ENCODE assay signal across 1 cellular context in genomic region chr2:235010117-235010729, GRCh38.
A peak's percentile ranks its signal among the peaks of the same experiment; 100 is the strongest.
TF ChIP-seq lines count a peak whose summit lies in the region.

No MANE protein-coding gene starts in this region.

TF ChIP-seq in HepG2, 621 proteins besides CTCF, POLR2A, EP300 and RAD21:
- TF ChIP-seq ZNF382 (CRISPR knock-in tag; IDR thresholded peaks at IDR 0.05; ENCODE audit: borderline replicate concordance) (no peak), MZF1 (CRISPR knock-in tag; IDR thresholded peaks at IDR 0.05; ENCODE audit: borderline replicate concordance) (no peak), FOXP1 (IDR thresholded peaks at IDR 0.05) (no peak), FOXP1 (CRISPR knock-in tag; IDR thresholded peaks at IDR 0.05) (no peak), ZSCAN5A (CRISPR knock-in tag; IDR thresholded peaks at IDR 0.05; ENCODE audit: borderline replicate concordance) (no peak), CBX2 (IDR thresholded peaks at IDR 0.05; ENCODE audit: low read depth, low read length) (no peak), CBX2 (CRISPR knock-in tag; IDR thresholded peaks at IDR 0.05; ENCODE audit: low read depth) (no peak), TCF7L2 (IDR thresholded peaks at IDR 0.05; ENCODE audit: low read depth, low read length) (no peak), BCL3 (CRISPR knock-in tag; IDR thresholded peaks at IDR 0.05) (0 out of 2 replicates have a peak, but pooled peaks have one; percentile 15), MAZ (IDR thresholded peaks at IDR 0.05; ENCODE audit: borderline replicate concordance, low read depth, low read length) (no peak), MAZ (CRISPR knock-in tag; IDR thresholded peaks at IDR 0.05; ENCODE audit: low read depth) (no peak), JUNB (CRISPR knock-in tag; IDR thresholded peaks at IDR 0.05; ENCODE audit: borderline replicate concordance) (no peak), ZNF781 (CRISPR knock-in tag; IDR thresholded peaks at IDR 0.05; ENCODE audit: borderline replicate concordance, not compliant biosample characterization) (no peak), ATF7-NPFF (CRISPR knock-in tag; IDR thresholded peaks at IDR 0.05; ENCODE audit: low read depth) (no peak)
- TF ChIP-seq, protein P1, sequence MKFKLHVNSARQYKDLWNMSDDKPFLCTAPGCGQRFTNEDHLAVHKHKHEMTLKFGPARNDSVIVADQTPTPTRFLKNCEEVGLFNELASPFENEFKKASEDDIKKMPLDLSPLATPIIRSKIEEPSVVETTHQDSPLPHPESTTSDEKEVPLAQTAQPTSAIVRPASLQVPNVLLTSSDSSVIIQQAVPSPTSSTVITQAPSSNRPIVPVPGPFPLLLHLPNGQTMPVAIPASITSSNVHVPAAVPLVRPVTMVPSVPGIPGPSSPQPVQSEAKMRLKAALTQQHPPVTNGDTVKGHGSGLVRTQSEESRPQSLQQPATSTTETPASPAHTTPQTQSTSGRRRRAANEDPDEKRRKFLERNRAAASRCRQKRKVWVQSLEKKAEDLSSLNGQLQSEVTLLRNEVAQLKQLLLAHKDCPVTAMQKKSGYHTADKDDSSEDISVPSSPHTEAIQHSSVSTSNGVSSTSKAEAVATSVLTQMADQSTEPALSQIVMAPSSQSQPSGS (CRISPR knock-in tag; IDR thresholded peaks at IDR 0.05) = no peak
- TF ChIP-seq, protein P2, sequence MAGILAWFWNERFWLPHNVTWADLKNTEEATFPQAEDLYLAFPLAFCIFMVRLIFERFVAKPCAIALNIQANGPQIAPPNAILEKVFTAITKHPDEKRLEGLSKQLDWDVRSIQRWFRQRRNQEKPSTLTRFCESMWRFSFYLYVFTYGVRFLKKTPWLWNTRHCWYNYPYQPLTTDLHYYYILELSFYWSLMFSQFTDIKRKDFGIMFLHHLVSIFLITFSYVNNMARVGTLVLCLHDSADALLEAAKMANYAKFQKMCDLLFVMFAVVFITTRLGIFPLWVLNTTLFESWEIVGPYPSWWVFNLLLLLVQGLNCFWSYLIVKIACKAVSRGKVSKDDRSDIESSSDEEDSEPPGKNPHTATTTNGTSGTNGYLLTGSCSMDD (CRISPR knock-in tag; IDR thresholded peaks at IDR 0.05) = no peak
- TF ChIP-seq, protein P3, sequence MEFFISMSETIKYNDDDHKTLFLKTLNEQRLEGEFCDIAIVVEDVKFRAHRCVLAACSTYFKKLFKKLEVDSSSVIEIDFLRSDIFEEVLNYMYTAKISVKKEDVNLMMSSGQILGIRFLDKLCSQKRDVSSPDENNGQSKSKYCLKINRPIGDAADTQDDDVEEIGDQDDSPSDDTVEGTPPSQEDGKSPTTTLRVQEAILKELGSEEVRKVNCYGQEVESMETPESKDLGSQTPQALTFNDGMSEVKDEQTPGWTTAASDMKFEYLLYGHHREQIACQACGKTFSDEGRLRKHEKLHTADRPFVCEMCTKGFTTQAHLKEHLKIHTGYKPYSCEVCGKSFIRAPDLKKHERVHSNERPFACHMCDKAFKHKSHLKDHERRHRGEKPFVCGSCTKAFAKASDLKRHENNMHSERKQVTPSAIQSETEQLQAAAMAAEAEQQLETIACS (CRISPR knock-in tag; IDR thresholded peaks at IDR 0.05) = peak; percentile 31; the same call in 1 of the 2 replicates
TF ChIP-seq in HepG2: peak in this region for 2.
